ENCODE assay signal across 19 cellular contexts in the genomic region with DNA sequence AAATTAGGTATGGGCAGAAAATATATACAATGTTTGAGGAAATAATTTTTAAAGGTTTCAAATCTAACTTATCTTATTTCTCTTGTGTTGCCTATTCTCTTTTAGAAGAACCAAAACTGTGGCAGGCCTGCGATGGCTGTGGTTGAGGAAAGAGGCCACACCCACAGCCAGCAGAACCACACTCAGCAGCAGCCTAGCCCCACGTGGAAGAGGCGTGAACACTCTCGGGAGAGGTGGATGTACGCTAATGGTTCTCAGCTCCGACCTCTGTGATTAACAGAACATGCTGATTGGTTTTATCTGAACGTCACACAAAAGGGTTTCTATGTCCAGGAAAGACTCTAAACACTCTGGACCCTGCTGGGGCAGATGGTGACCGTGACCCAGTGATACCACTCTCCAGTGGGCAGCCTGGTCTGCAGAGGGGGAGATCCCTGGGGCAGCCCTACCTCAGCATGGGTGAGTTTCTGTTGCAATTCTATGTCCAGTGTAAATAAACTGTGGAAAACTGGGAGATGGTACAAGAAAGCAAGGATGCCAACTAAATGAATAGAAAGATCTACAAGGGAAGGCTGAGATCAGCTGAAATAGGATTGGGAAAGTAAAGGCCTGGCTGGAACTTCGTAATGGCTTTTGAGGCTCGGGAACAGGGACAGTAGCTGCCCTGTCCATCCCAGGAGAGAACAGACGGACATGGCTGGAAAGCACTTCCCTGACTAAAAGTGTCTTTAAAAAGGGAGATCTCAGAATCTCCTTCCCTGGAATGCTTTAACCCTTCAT. TPM values are rescaled to one million over a fixed set of nuclear protein-coding genes. Genes with fewer than 3 reads are reported as not detected.
DNase-seq lines count a peak whose midpoint lies in the region; ATAC-seq, FAIRE-seq and TF ChIP-seq lines count a peak whose summit lies in the region.
"Had no signal": no experiment of that assay in that cellular context is flagged by ENCODE, and none has a peak within 500 bp of the region (broad histone marks: within the 10 kb centered on the region; RNA-seq: fewer than 3 reads in every experiment).

No MANE protein-coding gene starts in this region.

- H3K4me3 Mint-ChIP-seq in astrocyte (ENCODE audit: unreplicated experiment) = no peak overlapping the region
- no peak overlapping the region for H3K4me3 Mint-ChIP-seq in CD4-positive, alpha-beta memory T cell
- H3K4me3 Mint-ChIP-seq: stimulated activated naive B cell treated with anti-CD40 and anti-IgM and Interleukin-4, amounts not matched to agents 10 μg/mL and 1 μg/mL and 100 μg/mL, for 72 hours had no signal

- H3K36me3 ChIP-seq in BLaER1 (no peaks in the 10 kb centered on the region), astrocyte (ENCODE audit: insufficient read depth, low read length) (no peaks in the 10 kb centered on the region)
- H3K36me3 ChIP-seq in CD4-positive, alpha-beta memory T cell (ENCODE audit: insufficient read depth, low read length) = no peaks in the 10 kb centered on the region
- H3K36me3 ChIP-seq: prostate gland had no signal

- no peak overlapping the region for H2AFZ ChIP-seq in astrocyte (ENCODE audit: low read depth, low read length)

- H3K4me2 ChIP-seq in BLaER1 = peak overlapping the region; percentile 55
- no peak overlapping the region for H3K4me2 ChIP-seq in astrocyte (ENCODE audit: low read length)

- H3K4me1 ChIP-seq in BLaER1 (peaks cover 93% of the 10 kb centered on the region), astrocyte (ENCODE audit: insufficient read depth, low read length) (peaks cover 27% of the 10 kb centered on the region)
- no peaks in the 10 kb centered on the region for H3K4me1 ChIP-seq in CD4-positive, alpha-beta memory T cell (ENCODE audit: insufficient read depth, low read length)
- H3K4me1 ChIP-seq: foreskin keratinocyte had no signal

- no peaks in the 10 kb centered on the region for H3K27me3 ChIP-seq in BLaER1
- H3K27me3 ChIP-seq in astrocyte (ENCODE audit: insufficient read depth, low read length) = no peaks in the 10 kb centered on the region
- no peaks in the 10 kb centered on the region for H3K27me3 ChIP-seq in CD4-positive, alpha-beta memory T cell (ENCODE audit: insufficient read depth, low read length)
- H3K27me3 ChIP-seq: foreskin keratinocyte had no signal

- H3K79me2 ChIP-seq in astrocyte (ENCODE audit: insufficient read depth, low read length) = peaks cover 96% of the 10 kb centered on the region

- FAIRE-seq in astrocyte (lab: Jason Lieb, UNC) = no peak
- FAIRE-seq: endothelial cell of umbilical vein had no signal

- peaks cover 48% of the 10 kb centered on the region for H3K4me1 Mint-ChIP-seq in astrocyte (ENCODE audit: low read depth, unreplicated experiment)
- H3K4me1 Mint-ChIP-seq in CD4-positive, alpha-beta memory T cell = peaks cover 0 to 6% (median 0%) of the 10 kb centered on the region in 4 donors
- H3K4me1 Mint-ChIP-seq: stimulated activated naive B cell treated with anti-CD40 and anti-IgM and Interleukin-4, amounts not matched to agents 10 μg/mL and 1 μg/mL and 100 μg/mL, for 72 hours had no signal

- POLR2A ChIA-PET in CD4-positive, alpha-beta memory T cell (lab: Charles Lee; ENCODE audit: partially characterized antibody) = no interaction called here

- no peak overlapping the region for H3K27ac ChIP-seq in BLaER1
- H3K27ac ChIP-seq in astrocyte (ENCODE audit: low read depth, low read length) = no peak overlapping the region
- H3K27ac ChIP-seq in CD4-positive, alpha-beta memory T cell (ENCODE audit: low read depth, low read length) = no peak overlapping the region
- H3K27ac ChIP-seq: coronary artery, foreskin keratinocyte had no signal

- DNase-seq in astrocyte (ENCODE audit: low read depth) (no peak), islet precursor cell (peak; percentile 23), posterior vena cava (ENCODE audit: low spot score) (peak; percentile 53), middle frontal gyrus (ENCODE audit: extremely low spot score, low spot score) (no peak)
- DNase-seq in CD4-positive, alpha-beta memory T cell = no peak
- no peak for DNase-seq in activated naive CD4-positive, alpha-beta T cell treated with anti-CD3 and anti-CD28 coated beads, Interleukin-2, amount 50 U/mL, for 16 hours
- DNase-seq: activated CD4-positive, alpha-beta T cell treated with anti-CD3 and anti-CD28 coated beads, Interleukin-2, amount 50 U/mL, for 1 hour; activated naive CD4-positive, alpha-beta T cell; CD4-positive, CD25-positive, alpha-beta regulatory T cell; DMS79 treated with DMSO at 0.1 percent for 48 hours; foreskin keratinocyte; left cardiac atrium; NCI-H2171; stimulated activated naive B cell treated with anti-CD40 and anti-IgM and Interleukin-4, amounts not matched to agents 10 μg/mL and 1 μg/mL and 100 μg/mL, for 72 hours had no signal

- peaks cover 100% of the 10 kb centered on the region for H4K20me1 ChIP-seq in BLaER1
- peaks cover 79% of the 10 kb centered on the region for H4K20me1 ChIP-seq in astrocyte (ENCODE audit: insufficient read depth, low read length)

- H3K4me3 ChIP-seq in BLaER1 = no peak overlapping the region
- H3K4me3 ChIP-seq in astrocyte (ENCODE audit: insufficient read depth, low read depth, low read length) = no peak overlapping the region
- H3K4me3 ChIP-seq in CD4-positive, alpha-beta memory T cell (ENCODE audit: low read length in 2 of 2) = no peak overlapping the region
- H3K4me3 ChIP-seq: coronary artery, prostate gland had no signal

- H3K9ac ChIP-seq in BLaER1 (no peak overlapping the region), astrocyte (ENCODE audit: low read length) (no peak overlapping the region)

- H3K9me3 Mint-ChIP-seq in astrocyte (ENCODE audit: unreplicated experiment) = no peaks in the 10 kb centered on the region
- no peaks in the 10 kb centered on the region for H3K9me3 Mint-ChIP-seq in CD4-positive, alpha-beta memory T cell
- H3K9me3 Mint-ChIP-seq: CD4-positive, CD25-positive, alpha-beta regulatory T cell; stimulated activated naive B cell treated with anti-CD40 and anti-IgM and Interleukin-4, amounts not matched to agents 10 μg/mL and 1 μg/mL and 100 μg/mL, for 72 hours had no signal

- no peak for ATAC-seq in GM19023 (IDR thresholded peaks at IDR 0.05; ENCODE audit: unreplicated experiment)
- ATAC-seq: foreskin keratinocyte; left cardiac atrium; stimulated activated naive B cell treated with anti-CD40 and anti-IgM and Interleukin-4, amounts not matched to agents 10 μg/mL and 1 μg/mL and 100 μg/mL, for 72 hours had no signal

- intact Hi-C loops in posterior vena cava (cut with DNase I) = loop anchor here in 1 of 2 donors (10.0 kb wide), 1 partner anchor 122 kb away; no protein-coding TSS in a partner anchor
- intact Hi-C loops in CD4-positive, alpha-beta memory T cell (cut with micrococcal nuclease) = no loop called here

- H3K36me3 Mint-ChIP-seq in astrocyte (ENCODE audit: low read depth, unreplicated experiment) = peaks cover 2% of the 10 kb centered on the region
- H3K36me3 Mint-ChIP-seq in CD4-positive, alpha-beta memory T cell = no peaks in the 10 kb centered on the region
- H3K36me3 Mint-ChIP-seq: CD4-positive, CD25-positive, alpha-beta regulatory T cell; stimulated activated naive B cell treated with anti-CD40 and anti-IgM and Interleukin-4, amounts not matched to agents 10 μg/mL and 1 μg/mL and 100 μg/mL, for 72 hours had no signal

- H3K27ac Mint-ChIP-seq in astrocyte (ENCODE audit: unreplicated experiment) = peak overlapping the region; percentile 54
- peak overlapping the region in 1 of 7 donors; percentile 22 for H3K27ac Mint-ChIP-seq in CD4-positive, alpha-beta memory T cell
- H3K27ac Mint-ChIP-seq: stimulated activated naive B cell treated with anti-CD40 and anti-IgM and Interleukin-4, amounts not matched to agents 10 μg/mL and 1 μg/mL and 100 μg/mL, for 72 hours had no signal

- no peak for TF ChIP-seq CTCF in astrocyte (IDR thresholded peaks at IDR 0.05; ENCODE audit: insufficient read depth, low read depth, low read length)

- H3K9me3 ChIP-seq in BLaER1 (no peaks in the 10 kb centered on the region), astrocyte (ENCODE audit: insufficient read depth, low read depth, low read length) (no peaks in the 10 kb centered on the region)
- no peaks in the 10 kb centered on the region for H3K9me3 ChIP-seq in CD4-positive, alpha-beta memory T cell (ENCODE audit: control insufficient read depth in 1 of 2, low read length in 2 of 2)
- H3K9me3 ChIP-seq: prostate gland had no signal

- CTCF ChIA-PET in CD4-positive, alpha-beta memory T cell (lab: Charles Lee; ENCODE audit: partially characterized antibody) = no interaction called here

- no peaks in the 10 kb centered on the region for H3K27me3 Mint-ChIP-seq in astrocyte (ENCODE audit: low read depth, unreplicated experiment)
- peaks cover 5 to 6% of the 10 kb centered on the region in 2 donors for H3K27me3 Mint-ChIP-seq in CD4-positive, alpha-beta memory T cell

RNA-seq across cellular contexts. Expression of gene DIP2C, which starts 26.6 kb away (rescaled TPM):
- total RNA-seq in astrocyte = 27.3 and 30.1 TPM in 2 replicates
- 10 to 100 TPM; 39.3 to 45.6 TPM for total RNA-seq in posterior vena cava
- total RNA-seq in CD4-positive, alpha-beta memory T cell = 1 to 10 TPM; 5.7 to 6.0 TPM
- 1 to 10 TPM; 1.1 to 2.1 TPM for polyA plus RNA-seq in CD4-positive, alpha-beta memory T cell

Comparison
In these comparisons a context has a peak if more than half of its experiments do, and no peak if none do; other contexts are left out.
1. DNase-seq: peak in islet precursor cell (single experiment) and posterior vena cava (single experiment); none in astrocyte (single experiment), middle frontal gyrus (single experiment), CD4-positive, alpha-beta memory T cell (0 of 5) and activated naive CD4-positive, alpha-beta T cell treated with anti-CD3 and anti-CD28 coated beads, Interleukin-2, amount 50 U/mL, for 16 hours (single experiment).